ENCODE assay signal across 11 cellular contexts in genomic region chr9:136614372-136614922, GRCh38. TPM values are rescaled to one million over a fixed set of nuclear protein-coding genes. Genes with fewer than 3 reads are reported as not detected.
DNase-seq lines count a peak whose midpoint lies in the region; ATAC-seq, FAIRE-seq and TF ChIP-seq lines count a peak whose summit lies in the region.
"Had no signal": no experiment of that assay in that cellular context is flagged by ENCODE, and none has a peak within 500 bp of the region (broad histone marks: within the 10 kb centered on the region; RNA-seq: fewer than 3 reads in every experiment).

No MANE protein-coding gene starts in this region.

- H3K9me3 Mint-ChIP-seq in endothelial cell (ENCODE audit: unreplicated experiment) = no peaks in the 10 kb centered on the region
- H3K9me3 Mint-ChIP-seq: stimulated activated memory B cell treated with anti-CD40 and anti-IgM and Interleukin-4, amounts not matched to agents 10 μg/mL and 1 μg/mL and 100 μg/mL, for 72 hours had no signal

- peaks cover 48% of the 10 kb centered on the region for H3K4me1 ChIP-seq in lower lobe of right lung
- peaks cover 35% of the 10 kb centered on the region for H3K4me1 ChIP-seq in vagina

- peak; percentile 16 for FAIRE-seq in HTR-8/SVneo (lab: Jason Lieb, UNC)
- FAIRE-seq: TTC549 had no signal

- no peaks in the 10 kb centered on the region for H3K27me3 ChIP-seq in lower lobe of right lung (ENCODE audit: low read depth)
- no peaks in the 10 kb centered on the region for H3K27me3 ChIP-seq in vagina

- no peak overlapping the region for H3K4me3 ChIP-seq in lower lobe of right lung
- no peak overlapping the region for H3K4me3 ChIP-seq in vagina

- in situ Hi-C loops in G401 (cut with HindIII; ENCODE audit: low sequenced_read_pairs) = no loop called here

- H3K36me3 Mint-ChIP-seq in endothelial cell (ENCODE audit: low read depth, unreplicated experiment) = no peaks in the 10 kb centered on the region
- H3K36me3 Mint-ChIP-seq: stimulated activated memory B cell treated with anti-CD40 and anti-IgM and Interleukin-4, amounts not matched to agents 10 μg/mL and 1 μg/mL and 100 μg/mL, for 72 hours had no signal

- peak in 1 of 2 donors; percentile 5 for ATAC-seq in lower lobe of right lung
- ATAC-seq: stimulated activated memory B cell treated with anti-CD40 and anti-IgM and Interleukin-4, amounts not matched to agents 10 μg/mL and 1 μg/mL and 100 μg/mL, for 72 hours had no signal

- H3K27ac Mint-ChIP-seq in endothelial cell (ENCODE audit: unreplicated experiment) = peak overlapping the region; percentile 88

- peaks cover 19% of the 10 kb centered on the region for H3K4me1 Mint-ChIP-seq in endothelial cell (ENCODE audit: unreplicated experiment)

- TF ChIP-seq CTCF in endothelial cell (IDR thresholded peaks at IDR 0.05; ENCODE audit: unreplicated experiment) (no peak), lower lobe of right lung (IDR thresholded peaks at IDR 0.05) (no peak), vagina (IDR thresholded peaks at IDR 0.05) (no peak)

- H3K36me3 ChIP-seq in lower lobe of right lung (no peaks in the 10 kb centered on the region), vagina (no peaks in the 10 kb centered on the region)

- intact Hi-C loops in lower lobe of right lung (cut with DNase I) = no loop called here
- intact Hi-C loops in vagina (cut with DNase I) = no loop called here

- TF ChIP-seq POLR2A in vagina (IDR thresholded peaks at IDR 0.05) = no peak

- H3K27ac ChIP-seq in lower lobe of right lung = peak overlapping the region; percentile 62
- H3K27ac ChIP-seq in vagina = peak overlapping the region; percentile 57

- H3K4me3 Mint-ChIP-seq in endothelial cell (ENCODE audit: unreplicated experiment) = no peak overlapping the region
- H3K4me3 Mint-ChIP-seq: stimulated activated memory B cell treated with anti-CD40 and anti-IgM and Interleukin-4, amounts not matched to agents 10 μg/mL and 1 μg/mL and 100 μg/mL, for 72 hours had no signal

- H3K9me3 ChIP-seq in lower lobe of right lung (no peaks in the 10 kb centered on the region), vagina (no peaks in the 10 kb centered on the region)

- DNase-seq in HTR-8/SVneo (ENCODE audit: insufficient read length, low spot score) (peak; percentile 69), endothelial cell (ENCODE audit: low spot score) (no peak), lower lobe of right lung (no peak), vagina (ENCODE audit: extremely low spot score in 2 of 2) (no peak), NCI-H774 (lab: John Stamatoyannopoulos, UW) (no peak), G401 (ENCODE audit: low spot score) (no peak), COLO668 (lab: John Stamatoyannopoulos, UW; ENCODE audit: unreplicated experiment) (no peak)
- DNase-seq: activated gamma-delta T cell; effector CD8-positive, alpha-beta T cell had no signal

- H3K27me3 Mint-ChIP-seq in endothelial cell (ENCODE audit: unreplicated experiment) = peaks cover 7% of the 10 kb centered on the region

RNA-seq across cellular contexts. Expression of gene EGFL7, which starts 48.3 kb away (rescaled TPM):
- total RNA-seq in endothelial cell (ENCODE audit: unreplicated experiment) (945 TPM), lower lobe of right lung (230 TPM), vagina (272 TPM)
- 140 and 142 TPM in 2 replicates for total RNA-seq in G401 (2014; rRNA removed; shearing (Covaris generic))
